Comparison of ENCODE assay signal across 18 cellular contexts in the genomic region with DNA sequence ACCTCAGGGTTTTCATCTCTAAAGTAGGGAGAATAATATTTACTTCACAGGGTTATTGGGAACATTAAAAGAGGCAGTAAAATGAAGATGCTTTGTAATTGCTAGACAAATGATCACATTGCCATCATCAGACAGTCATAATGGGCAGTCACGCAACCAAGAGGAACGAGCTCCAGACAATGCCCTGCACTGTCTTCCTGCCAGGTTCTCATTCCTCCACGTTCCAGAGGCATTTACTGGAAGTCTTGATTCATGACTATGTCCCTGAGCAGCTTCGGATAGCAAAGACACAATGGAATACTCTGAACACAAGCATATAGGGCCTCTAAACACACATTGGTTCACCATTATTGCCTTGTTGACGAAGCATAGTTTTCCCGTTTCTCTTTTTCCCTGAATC.
DNase-seq lines count a peak whose midpoint lies in the region; ATAC-seq, FAIRE-seq and TF ChIP-seq lines count a peak whose summit lies in the region.
"Had no signal": no experiment of that assay in that cellular context is flagged by ENCODE, and none has a peak within 500 bp of the region (broad histone marks: within the 10 kb centered on the region; RNA-seq: fewer than 3 reads in every experiment).

No MANE protein-coding gene starts in this region.

- H3K4me2 ChIP-seq in GM23248 (ENCODE audit: unreplicated experiment) (peak overlapping the region; percentile 50), PC-3 (ENCODE audit: low read length) (no peak overlapping the region)

- H3K4me1 ChIP-seq in GM23248 (ENCODE audit: insufficient read depth): peaks cover 23% of the 10 kb centered on the region
- peaks cover 29% of the 10 kb centered on the region for H3K4me1 ChIP-seq in PC-3 (ENCODE audit: insufficient read depth, low read length)
- peaks cover 0 to 40% (median 20%) of the 10 kb centered on the region in 4 donors for H3K4me1 ChIP-seq in sigmoid colon

- DNase-seq in GM23248 (peak; percentile 86), PC-3 (peak; percentile 82), bronchial epithelial cell (ENCODE audit: low read depth) (peak; percentile 50), sigmoid colon (peak; percentile 81), sciatic nerve (ENCODE audit: low spot score) (no peak), HCEC 1CT (no peak)
- DNase-seq: activated B cell treated with CpG ODN at 0.5 μM for 24 hours; activated CD8-positive, alpha-beta memory T cell treated with anti-CD3 and anti-CD28 coated beads for 24 hours; activated naive CD8-positive, alpha-beta T cell treated with anti-CD3 and anti-CD28 coated beads for 36 hours; C1 segment of cervical spinal cord; naive thymus-derived CD8-positive, alpha-beta T cell; NCI-H1694; small intestine; stimulated activated CD4-positive, alpha-beta T cell treated with anti-CD3 and anti-CD28 coated beads, Interleukin-4, amount 100 ng/mL, for 4 hours; T-helper 2 cell had no signal

- FAIRE-seq in bronchial epithelial cell (lab: Jason Lieb, UNC): no peak
- FAIRE-seq: HTR-8/SVneo, small intestine had no signal

- H2AFZ ChIP-seq in GM23248 (no peak overlapping the region), PC-3 (ENCODE audit: low read length) (no peak overlapping the region)

- H3K4me3 ChIP-seq in GM23248: no peak overlapping the region
- no peak overlapping the region for H3K4me3 ChIP-seq in PC-3 (ENCODE audit: low read length)
- no peak overlapping the region for H3K4me3 ChIP-seq in bronchial epithelial cell (ENCODE audit: low read depth, low read length)
- H3K4me3 ChIP-seq in sigmoid colon: no peak overlapping the region
- H3K4me3 ChIP-seq: cardiac muscle cell had no signal

- H3K27ac ChIP-seq in GM23248 (peak overlapping the region; percentile 67), PC-3 (ENCODE audit: low read length) (peak overlapping the region; percentile 49), sigmoid colon (peak overlapping the region in 3 of 4 donors; percentile 53 to 61 (median 59))
- H3K27ac ChIP-seq: cardiac muscle cell had no signal

- in situ Hi-C loops in GM23248 (cut with MboI): loop anchor here (25.0 kb wide), 1 partner anchor 207 kb away; no protein-coding TSS in a partner anchor

- no peaks in the 10 kb centered on the region for H3K36me3 ChIP-seq in GM23248 (ENCODE audit: low read depth)
- no peaks in the 10 kb centered on the region for H3K36me3 ChIP-seq in PC-3 (ENCODE audit: low read depth, low read length)
- H3K36me3 ChIP-seq in bronchial epithelial cell (ENCODE audit: control insufficient read depth, insufficient read depth, low read length): no peaks in the 10 kb centered on the region
- H3K36me3 ChIP-seq in sigmoid colon: no peaks in the 10 kb centered on the region
- H3K36me3 ChIP-seq: cardiac muscle cell had no signal

- peak; percentile 25 to 59 (median 54) for TF ChIP-seq EP300 in sigmoid colon (IDR thresholded peaks at IDR 0.05)

- no peak for TF ChIP-seq POLR2A in sigmoid colon (IDR thresholded peaks at IDR 0.05)

- 25 to 29% methylated on average over 6 of the region's 6 CpGs for WGBS in GM23248 (ENCODE audit: low coverage in 1 of 2, low lambda C conversion rate in 2 of 2, missing lambda C conversion rate in 2 of 2), 2 experiments
- 27 to 50% methylated on average over 6 of the region's 6 CpGs for WGBS in sigmoid colon, 2 donors

- H3F3A ChIP-seq in GM23248 (ENCODE audit: insufficient read depth) (peaks cover 7% of the 10 kb centered on the region; the same call in 1 of the 2 replicates), PC-3 (ENCODE audit: low read length, unreplicated experiment) (no peaks in the 10 kb centered on the region)

- BruUV-seq in PC-3 (replicated peaks; lab: Mats Ljungman, UMichigan): no TSS peak

- POLR2A ChIA-PET in PC-3 (lab: Charles Lee; ENCODE audit: unreplicated experiment): interaction anchor here (0.6 kb wide), 1 partner anchor 63 kb away, joined by 4 read pairs; no protein-coding TSS in a partner anchor

- H3K79me2 ChIP-seq in GM23248 (ENCODE audit: insufficient read depth) (no peaks in the 10 kb centered on the region), PC-3 (ENCODE audit: low read length) (no peaks in the 10 kb centered on the region)

- no peaks in the 10 kb centered on the region for H3K9me3 ChIP-seq in GM23248 (ENCODE audit: low read depth)
- H3K9me3 ChIP-seq in PC-3 (ENCODE audit: low read length): no peaks in the 10 kb centered on the region
- H3K9me3 ChIP-seq in sigmoid colon: no peaks in the 10 kb centered on the region

- CTCF ChIA-PET in PC-3 (lab: Charles Lee): interaction anchor here (0.5 to 1.5 kb wide), 5 partner anchors 100 to 388 kb away, joined by 3 to 10 read pairs (median 5); no protein-coding TSS in a partner anchor

- H3K9me2 ChIP-seq in GM23248 (ENCODE audit: insufficient read depth): no peaks in the 10 kb centered on the region
- H3K9me2 ChIP-seq in PC-3 (replicated peaks; ENCODE audit: low read length): no peaks in the 10 kb centered on the region

- H3K9ac ChIP-seq in GM23248 (0 out of 2 replicates have a peak overlapping the region, but pooled peaks have one; percentile 12), PC-3 (ENCODE audit: low read length) (no peak overlapping the region)

- intact Hi-C loops in PC-3 (cut with micrococcal nuclease): loop anchor here (1.0 to 5.0 kb wide), 3 partner anchors 42 to 158 kb away; no protein-coding TSS in a partner anchor
- intact Hi-C loops in sigmoid colon (cut with DNase I): loop anchor here (5.0 to 10.0 kb wide), 3 partner anchors 157 to 476 kb away; partner anchors contain the start of gene PRMT6
- intact Hi-C loops in sciatic nerve (cut with DNase I): no loop called here

- no peaks in the 10 kb centered on the region for H3K27me3 ChIP-seq in GM23248 (replicated peaks; ENCODE audit: insufficient read depth)
- no peaks in the 10 kb centered on the region for H3K27me3 ChIP-seq in PC-3 (ENCODE audit: low read length)
- no peaks in the 10 kb centered on the region for H3K27me3 ChIP-seq in bronchial epithelial cell (ENCODE audit: control insufficient read depth, insufficient read depth, low read length)
- no peaks in the 10 kb centered on the region for H3K27me3 ChIP-seq in sigmoid colon

- peak; percentile 83 for ATAC-seq in PC-3
- no peak for ATAC-seq in HG03175 (IDR thresholded peaks at IDR 0.05; ENCODE audit: unreplicated experiment)
- ATAC-seq in sciatic nerve: no peak
- ATAC-seq: naive thymus-derived CD8-positive, alpha-beta T cell had no signal

- H4K20me1 ChIP-seq in GM23248 (ENCODE audit: insufficient read depth) (no peaks in the 10 kb centered on the region), PC-3 (ENCODE audit: low read length) (no peaks in the 10 kb centered on the region)

- TF ChIP-seq CTCF in PC-3 (conservative IDR thresholded peaks at IDR 0.05; ENCODE audit: low read depth, low read length) (no peak), bronchial epithelial cell (IDR thresholded peaks at IDR 0.05; ENCODE audit: insufficient read depth, low read length, severe bottlenecking) (no peak), sigmoid colon (IDR thresholded peaks at IDR 0.05) (no peak)

Comparison
In these comparisons a context has a peak if more than half of its experiments do, and no peak if none do; other contexts are left out.
1. DNase-seq: peak in GM23248 (single experiment), PC-3 (single experiment), bronchial epithelial cell (single experiment) and sigmoid colon (single experiment); none in sciatic nerve (single experiment) and HCEC 1CT (single experiment).
2. Peak in every context shown above with its lines, with median percentiles within 50 percentile points of each other: H3K27ac ChIP-seq.